Comparison of ENCODE assay signal across 13 cellular contexts in genomic region chr17:83062818-83063671, GRCh38. TPM values are rescaled to one million over a fixed set of nuclear protein-coding genes. Genes with fewer than 3 reads are reported as not detected.
DNase-seq lines count a peak whose midpoint lies in the region; ATAC-seq and TF ChIP-seq lines count a peak whose summit lies in the region.
"Had no signal": no experiment of that assay in that cellular context is flagged by ENCODE, and none has a peak within 500 bp of the region (broad histone marks: within the 10 kb centered on the region; RNA-seq: fewer than 3 reads in every experiment).

No MANE protein-coding gene starts in this region.

- H3K4me3 Mint-ChIP-seq in natural killer cell treated with Interleukin-12 subunit alpha and Interleukin-12 subunit beta and Interleukin-15 and Interleukin-18, amount 100 ng/mL, for 72 hours: no peak overlapping the region

- H3K4me1 Mint-ChIP-seq in natural killer cell treated with Interleukin-12 subunit alpha and Interleukin-12 subunit beta and Interleukin-15 and Interleukin-18, amount 100 ng/mL, for 72 hours (ENCODE audit: low read depth in 2 of 2): peaks cover 0 to 6% of the 10 kb centered on the region in 2 donors

- H3K27ac Mint-ChIP-seq in natural killer cell treated with Interleukin-12 subunit alpha and Interleukin-12 subunit beta and Interleukin-15 and Interleukin-18, amount 100 ng/mL, for 72 hours: no peak overlapping the region

- peak; percentile 46 for DNase-seq in Right ventricle myocardium inferior (ENCODE audit: missing footprints)
- DNase-seq in left ventricle myocardium superior: no peak
- DNase-seq in coronary artery (ENCODE audit: low spot score): peak; percentile 60
- peak; percentile 59 for DNase-seq in natural killer cell treated with Interleukin-12 subunit alpha and Interleukin-12 subunit beta and Interleukin-15 and Interleukin-18, amount 100 ng/mL, for 72 hours (ENCODE audit: low spot score)
- DNase-seq in ureter (ENCODE audit: low spot score): peak; percentile 41
- DNase-seq: left colon, NCI-H1092 treated with DMSO at 0.1 percent for 48 hours, NCI-H526, T1000 had no signal

- ATAC-seq in Right ventricle myocardium inferior (no peak), left ventricle myocardium superior (no peak), HG02588 (IDR thresholded peaks at IDR 0.05; ENCODE audit: unreplicated experiment) (no peak), GM18907 (IDR thresholded peaks at IDR 0.05; ENCODE audit: unreplicated experiment) (no peak), GM21529 (IDR thresholded peaks at IDR 0.05; ENCODE audit: unreplicated experiment) (no peak)
- ATAC-seq in natural killer cell treated with Interleukin-12 subunit alpha and Interleukin-12 subunit beta and Interleukin-15 and Interleukin-18, amount 100 ng/mL, for 72 hours: no peak
- ATAC-seq: HCT116, left colon had no signal

- no peaks in the 10 kb centered on the region for H3K36me3 Mint-ChIP-seq in natural killer cell treated with Interleukin-12 subunit alpha and Interleukin-12 subunit beta and Interleukin-15 and Interleukin-18, amount 100 ng/mL, for 72 hours

- H3K27ac ChIP-seq in coronary artery: no peak overlapping the region

- peaks cover 0 to 2% of the 10 kb centered on the region in 2 donors for H3K27me3 Mint-ChIP-seq in natural killer cell treated with Interleukin-12 subunit alpha and Interleukin-12 subunit beta and Interleukin-15 and Interleukin-18, amount 100 ng/mL, for 72 hours

- intact Hi-C loops in Right ventricle myocardium inferior (cut with DNase I) (no loop called here), left ventricle myocardium superior (cut with micrococcal nuclease) (no loop called here)

- no peak for TF ChIP-seq CTCF in coronary artery (IDR thresholded peaks at IDR 0.05)

- H3K4me3 ChIP-seq in coronary artery: no peak overlapping the region

- H3K9me3 Mint-ChIP-seq in natural killer cell treated with Interleukin-12 subunit alpha and Interleukin-12 subunit beta and Interleukin-15 and Interleukin-18, amount 100 ng/mL, for 72 hours: no peaks in the 10 kb centered on the region

RNA-seq across cellular contexts. Expression of gene METRNL, which starts 16.4 kb away (rescaled TPM):
- total RNA-seq in Right ventricle myocardium inferior (70.1 TPM), left ventricle myocardium superior (68.4 TPM), ureter (74.4 TPM)
- total RNA-seq in natural killer cell treated with Interleukin-12 subunit alpha and Interleukin-12 subunit beta and Interleukin-15 and Interleukin-18, amount 100 ng/mL, for 72 hours: 100 to 1,000 TPM; 179 to 208 TPM
